In genomic region chr7:24907311-24907886, GRCh38 we compare ENCODE assay signal across 8 cellular contexts.
DNase-seq lines count a peak whose midpoint lies in the region; ATAC-seq lines count a peak whose summit lies in the region.

No MANE protein-coding gene starts in this region.

- H3K9me3 ChIP-seq in CD4-positive, alpha-beta memory T cell (ENCODE audit: control insufficient read depth in 1 of 2, low read length in 2 of 2) = no peaks in the 10 kb centered on the region

- peak; percentile 16 to 76 (median 29) for DNase-seq in CD4-positive, alpha-beta memory T cell
- DNase-seq in activated naive CD4-positive, alpha-beta T cell treated with anti-CD3 and anti-CD28 coated beads, Interleukin-2, amount 50 U/mL, for 72 hours (ENCODE audit: low spot score in 2 of 2) = peak in 1 of 2 donors; percentile 48
- DNase-seq in NCI-H2081 treated with DMSO at 0.1 percent for 48 hours (lab: John Stamatoyannopoulos, UW) = no peak
- DNase-seq in MV-4-11 (lab: John Stamatoyannopoulos, UW) = no peak

- no peaks in the 10 kb centered on the region for H3K27me3 ChIP-seq in CD4-positive, alpha-beta memory T cell (ENCODE audit: insufficient read depth, low read length)

- H3K9me3 Mint-ChIP-seq in CD4-positive, alpha-beta memory T cell = no peaks in the 10 kb centered on the region
- peaks cover 4 to 8% of the 10 kb centered on the region in 2 donors for H3K9me3 Mint-ChIP-seq in activated naive CD4-positive, alpha-beta T cell treated with anti-CD3 and anti-CD28 coated beads, Interleukin-2, amount 50 U/mL, for 72 hours
- H3K9me3 Mint-ChIP-seq in stimulated activated memory B cell treated with anti-CD40 and anti-IgM and Interleukin-4, amounts not matched to agents 10 μg/mL and 1 μg/mL and 100 μg/mL, for 72 hours = no peaks in the 10 kb centered on the region

- peaks cover 0 to 8% of the 10 kb centered on the region in 2 donors for H3K36me3 Mint-ChIP-seq in CD4-positive, alpha-beta memory T cell
- H3K36me3 Mint-ChIP-seq in activated naive CD4-positive, alpha-beta T cell treated with anti-CD3 and anti-CD28 coated beads, Interleukin-2, amount 50 U/mL, for 72 hours = peaks cover 9 to 21% of the 10 kb centered on the region in 2 donors
- peaks cover 13% of the 10 kb centered on the region for H3K36me3 Mint-ChIP-seq in stimulated activated memory B cell treated with anti-CD40 and anti-IgM and Interleukin-4, amounts not matched to agents 10 μg/mL and 1 μg/mL and 100 μg/mL, for 72 hours

- peak overlapping the region; percentile 14 to 23 for H3K4me3 ChIP-seq in CD4-positive, alpha-beta memory T cell (ENCODE audit: low read length in 2 of 2)

- peak; percentile 60 for ATAC-seq in GM19463 (IDR thresholded peaks at IDR 0.05; ENCODE audit: unreplicated experiment)
- ATAC-seq in HG03520 (IDR thresholded peaks at IDR 0.05; ENCODE audit: unreplicated experiment) = peak; percentile 52
- peak; percentile 82 to 94 for ATAC-seq in activated naive CD4-positive, alpha-beta T cell treated with anti-CD3 and anti-CD28 coated beads, Interleukin-2, amount 50 U/mL, for 72 hours
- ATAC-seq in stimulated activated memory B cell treated with anti-CD40 and anti-IgM and Interleukin-4, amounts not matched to agents 10 μg/mL and 1 μg/mL and 100 μg/mL, for 72 hours = peak; percentile 67
- ATAC-seq in GM21360 (IDR thresholded peaks at IDR 0.05; ENCODE audit: unreplicated experiment) = no peak

- H3K4me3 Mint-ChIP-seq in CD4-positive, alpha-beta memory T cell = no peak overlapping the region
- H3K4me3 Mint-ChIP-seq in stimulated activated memory B cell treated with anti-CD40 and anti-IgM and Interleukin-4, amounts not matched to agents 10 μg/mL and 1 μg/mL and 100 μg/mL, for 72 hours = no peak overlapping the region

- intact Hi-C loops in CD4-positive, alpha-beta memory T cell (cut with micrococcal nuclease) = loop anchor here (1.0 kb wide), 2 partner anchors 73 to 86 kb away; partner anchors contain the start of gene OSBPL3

- H3K27ac Mint-ChIP-seq in CD4-positive, alpha-beta memory T cell = no peak overlapping the region
- H3K27ac Mint-ChIP-seq in activated naive CD4-positive, alpha-beta T cell treated with anti-CD3 and anti-CD28 coated beads, Interleukin-2, amount 50 U/mL, for 72 hours = no peak overlapping the region
- H3K27ac Mint-ChIP-seq in stimulated activated memory B cell treated with anti-CD40 and anti-IgM and Interleukin-4, amounts not matched to agents 10 μg/mL and 1 μg/mL and 100 μg/mL, for 72 hours = no peak overlapping the region

- H3K4me1 ChIP-seq in CD4-positive, alpha-beta memory T cell (ENCODE audit: insufficient read depth, low read length) = peaks cover 88% of the 10 kb centered on the region

- peaks cover 35 to 42% (median 38%) of the 10 kb centered on the region in 4 donors for H3K4me1 Mint-ChIP-seq in CD4-positive, alpha-beta memory T cell
- H3K4me1 Mint-ChIP-seq in stimulated activated memory B cell treated with anti-CD40 and anti-IgM and Interleukin-4, amounts not matched to agents 10 μg/mL and 1 μg/mL and 100 μg/mL, for 72 hours = peaks cover 41% of the 10 kb centered on the region

- POLR2A ChIA-PET in CD4-positive, alpha-beta memory T cell (lab: Charles Lee; ENCODE audit: partially characterized antibody) = interaction anchor here (1.0 to 5.2 kb wide), 5 partner anchors 65 to 87 kb away, joined by 3 to 68 read pairs (median 3); partner anchors contain the start of gene OSBPL3

- peak overlapping the region; percentile 6 for H3K27ac ChIP-seq in CD4-positive, alpha-beta memory T cell (ENCODE audit: low read depth, low read length)

- no peaks in the 10 kb centered on the region for H3K36me3 ChIP-seq in CD4-positive, alpha-beta memory T cell (ENCODE audit: insufficient read depth, low read length)

- H3K27me3 Mint-ChIP-seq in CD4-positive, alpha-beta memory T cell = no peaks in the 10 kb centered on the region
- no peaks in the 10 kb centered on the region for H3K27me3 Mint-ChIP-seq in stimulated activated memory B cell treated with anti-CD40 and anti-IgM and Interleukin-4, amounts not matched to agents 10 μg/mL and 1 μg/mL and 100 μg/mL, for 72 hours

- CTCF ChIA-PET in CD4-positive, alpha-beta memory T cell (lab: Charles Lee; ENCODE audit: partially characterized antibody) = interaction anchor here (0.8 to 1.6 kb wide), 4 partner anchors 27 to 188 kb away, joined by 3 to 4 read pairs (median 3); no protein-coding TSS in a partner anchor

Comparison
In these comparisons a context has a peak if more than half of its experiments do, and no peak if none do; other contexts are left out.
1. DNase-seq: peak in CD4-positive, alpha-beta memory T cell (5 of 5); none in NCI-H2081 treated with DMSO at 0.1 percent for 48 hours (single experiment) and MV-4-11 (single experiment).